ENCODE assay signal across 8 cellular contexts in genomic region chr12:46269429-46270241, GRCh38. TPM values are rescaled to one million over a fixed set of nuclear protein-coding genes. Genes with fewer than 3 reads are reported as not detected.
DNase-seq lines count a peak whose midpoint lies in the region; ATAC-seq and TF ChIP-seq lines count a peak whose summit lies in the region.

No MANE protein-coding gene starts in this region.

- peaks cover 61% of the 10 kb centered on the region for H3K79me2 ChIP-seq in PC-9 (ENCODE audit: low read depth)

- H3K4me3 ChIP-seq in PC-9 (peak overlapping the region; percentile 89), left ventricle myocardium inferior (peak overlapping the region; percentile 77), skeletal muscle tissue (ENCODE audit: low read length in 3 of 3) (peak overlapping the region; percentile 76 to 92 (median 87))

- CTCF ChIA-PET in PC-9 (lab: Charles Lee) = interaction anchor here (0.5 to 0.7 kb wide), 2 partner anchors 145 to 1139 kb away, joined by 3 to 5 read pairs; no protein-coding TSS in a partner anchor

- TF ChIP-seq CTCF in PC-9 (conservative IDR thresholded peaks at IDR 0.05) (no peak), left ventricle myocardium inferior (IDR thresholded peaks at IDR 0.05; ENCODE audit: borderline replicate concordance) (no peak)

- ATAC-seq in GM18511 (IDR thresholded peaks at IDR 0.05; ENCODE audit: unreplicated experiment) (peak; percentile 18), HG02870 (IDR thresholded peaks at IDR 0.05; ENCODE audit: unreplicated experiment) (peak; percentile 7), HG03469 (IDR thresholded peaks at IDR 0.05; ENCODE audit: unreplicated experiment) (no peak)

- DNase-seq in PC-9 (peak; percentile 39 to 67), left ventricle myocardium inferior (no peak), mucosa of gallbladder (ENCODE audit: low spot score) (no peak)
- DNase-seq in activated effector memory CD4-positive, alpha-beta T cell treated with Interleukin-2 at 50 U/mL for 16 hours = peak; percentile 52

- H3F3A ChIP-seq in PC-9 (ENCODE audit: insufficient read depth, low read depth) = peaks cover 17% of the 10 kb centered on the region

- intact Hi-C loops in PC-9 (cut with micrococcal nuclease; ENCODE audit: unreplicated experiment) (loop anchor here (2.0 to 10.0 kb wide), 8 partner anchors 103 to 1005 kb away; partner anchors contain the start of genes AMIGO2, PCED1B, SCAF11 and SLC38A2), left ventricle myocardium inferior (cut with micrococcal nuclease) (loop anchor here (10.0 kb wide), 1 partner anchor 65 kb away; no protein-coding TSS in a partner anchor)

- peak overlapping the region; percentile 85 for H2AFZ ChIP-seq in PC-9

- peak overlapping the region; percentile 93 for H3K4me2 ChIP-seq in PC-9

- H3K9ac ChIP-seq in skeletal muscle tissue (ENCODE audit: low read depth in 1 of 3, low read length in 3 of 3) = peak overlapping the region; percentile 69 to 92 (median 84)

- H4K20me1 ChIP-seq in PC-9 (ENCODE audit: insufficient read depth) = peaks cover 14% of the 10 kb centered on the region

- H3K4me1 ChIP-seq in PC-9 (replicated peaks; ENCODE audit: insufficient read depth) = peaks cover 26% of the 10 kb centered on the region
- peaks cover 51% of the 10 kb centered on the region for H3K4me1 ChIP-seq in left ventricle myocardium inferior
- peaks cover 12 to 32% (median 22%) of the 10 kb centered on the region in 3 donors for H3K4me1 ChIP-seq in skeletal muscle tissue (ENCODE audit: control insufficient read depth in 3 of 3, insufficient read depth in 3 of 3, low read length in 3 of 3)

- no peaks in the 10 kb centered on the region for H3K27me3 ChIP-seq in PC-9 (ENCODE audit: insufficient read depth, low read depth)
- H3K27me3 ChIP-seq in left ventricle myocardium inferior (ENCODE audit: low read depth) = peaks cover 37% of the 10 kb centered on the region
- H3K27me3 ChIP-seq in skeletal muscle tissue (ENCODE audit: control insufficient read depth in 3 of 3, insufficient read depth in 3 of 3, low read length in 3 of 3) = peaks cover 2 to 37% (median 2%) of the 10 kb centered on the region in 3 donors

- no peaks in the 10 kb centered on the region for H3K9me2 ChIP-seq in PC-9 (ENCODE audit: insufficient read depth)

- POLR2A ChIA-PET in PC-9 (lab: Charles Lee; ENCODE audit: unreplicated experiment) = interaction anchor here (0.5 to 1.3 kb wide), 7 partner anchors 10 to 287 kb away, joined by 3 to 7 read pairs (median 3); no protein-coding TSS in a partner anchor

- H3K36me3 ChIP-seq in PC-9 (ENCODE audit: low read depth) (peaks cover 26% of the 10 kb centered on the region; the same call in 1 of the 2 replicates), left ventricle myocardium inferior (no peaks in the 10 kb centered on the region), skeletal muscle tissue (ENCODE audit: control insufficient read depth in 3 of 3, insufficient read depth in 3 of 3, low read length in 3 of 3) (no peaks in the 10 kb centered on the region)

- H3K9me3 ChIP-seq in PC-9 (ENCODE audit: insufficient read depth, low read depth) = no peaks in the 10 kb centered on the region
- no peaks in the 10 kb centered on the region for H3K9me3 ChIP-seq in left ventricle myocardium inferior (replicated peaks)
- no peaks in the 10 kb centered on the region for H3K9me3 ChIP-seq in skeletal muscle tissue (ENCODE audit: control insufficient read depth in 3 of 3, low read length in 3 of 3)

- TSS peak; percentile 23 for BruUV-seq in PC-9 (replicated peaks; lab: Mats Ljungman, UMichigan)

- peak overlapping the region; percentile 98 for H3K27ac ChIP-seq in PC-9
- H3K27ac ChIP-seq in left ventricle myocardium inferior (replicated peaks) = peak overlapping the region; percentile 86
- peak overlapping the region; percentile 5 for H3K27ac ChIP-seq in skeletal muscle tissue (ENCODE audit: low read depth, low read length)

RNA-seq across cellular contexts. Expression of gene SLC38A1, which starts 0.8 kb away (rescaled TPM):
- 77.7 and 131 TPM in 2 replicates for total RNA-seq in PC-9 (2021)
- total RNA-seq in left ventricle myocardium inferior = 134 TPM
- 63.2 TPM for total RNA-seq in skeletal muscle tissue
- total RNA-seq in mucosa of gallbladder = 70.2 TPM

Comparison
In these comparisons a context has a peak if more than half of its experiments do, and no peak if none do; other contexts are left out.
1. DNase-seq: peak in PC-9 (2 of 2) and activated effector memory CD4-positive, alpha-beta T cell treated with Interleukin-2 at 50 U/mL for 16 hours (single experiment); none in left ventricle myocardium inferior (single experiment) and mucosa of gallbladder (single experiment).
2. H3K27ac ChIP-seq: peak in every context shown above with its lines; median percentile 98 in PC-9; 86 in left ventricle myocardium inferior; 5 in skeletal muscle tissue.
3. Peak in every context shown above with its lines, with median percentiles within 50 percentile points of each other: H3K4me3 ChIP-seq.